8 cellular contexts compared by ENCODE assay signal in the genomic region with DNA sequence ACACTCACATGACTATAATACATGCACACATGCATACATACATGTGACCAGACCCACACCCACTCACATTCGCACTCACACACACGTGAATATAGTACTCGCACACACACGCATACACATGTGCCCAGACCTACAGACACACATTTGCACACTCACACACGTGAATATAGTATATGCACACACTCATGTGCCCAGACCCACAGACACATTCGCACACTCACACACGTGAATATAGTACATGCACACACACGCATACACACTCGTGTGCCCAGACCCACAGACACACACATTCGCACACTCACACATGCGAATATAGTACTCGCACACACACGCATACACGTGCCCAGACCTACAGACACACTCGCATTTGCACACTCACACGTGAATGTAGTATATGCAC.
DNase-seq lines count a peak whose midpoint lies in the region; ATAC-seq, FAIRE-seq and TF ChIP-seq lines count a peak whose summit lies in the region.
"Not testable (repeated sequence)": the region's sequence is repeated elsewhere in the genome, so short reads cannot be mapped to it uniquely, and the experiment has no call there.

No MANE protein-coding gene starts in this region.

- TF ChIP-seq RAD21 in GM12878 (IDR thresholded peaks at IDR 0.05; ENCODE audit: insufficient read depth, low read depth, low read length) = not testable (repeated sequence)

- not testable (repeated sequence) for H3K23ac ChIP-seq in H9 (ENCODE audit: insufficient read length, low read depth, low read length)

- POLR2A ChIA-PET in AG04450 (lab: Yijun Ruan, JAX); WTC11 (lab: Charles Lee); GM12878 (lab: Charles Lee): not testable (repeated sequence)

- RAD21 ChIA-PET in GM12878 (lab: Charles Lee; ENCODE audit: unreplicated experiment) = not testable (repeated sequence)

- peaks cover 34% of the 10 kb centered on the region for H3K9me3 ChIP-seq in AG04450 (ENCODE audit: control insufficient read depth, insufficient read depth, low read length)
- not testable (repeated sequence) for H3K9me3 ChIP-seq in H9 (ENCODE audit: control insufficient read depth, low read depth, low read length); GM12878 (replicated peaks; ENCODE audit: control insufficient read depth, insufficient read depth, low read length); esophagus muscularis mucosa; neural progenitor cell (ENCODE audit: low read depth); aorta (ENCODE audit: control insufficient read depth, low read length)

- not testable (repeated sequence) for H2AK5ac ChIP-seq in H9 (ENCODE audit: insufficient read length, low read length)

- not testable (repeated sequence) for H2AFZ ChIP-seq in H9 (ENCODE audit: low read length); GM12878 (ENCODE audit: control insufficient read depth, low read depth, low read length); neural progenitor cell (replicated peaks)

- H3T11ph ChIP-seq in H9 (ENCODE audit: low read length) = not testable (repeated sequence)

- not testable (repeated sequence) for H3K18ac ChIP-seq in H9 (ENCODE audit: insufficient read length, low read depth, low read length)

- in situ Hi-C loops in GM12878 (cut with MboI) = not testable (repeated sequence)

- H2BK12ac ChIP-seq in H9 (ENCODE audit: insufficient read length, low read depth, low read length) = not testable (repeated sequence)

- H3K27me3 Mint-ChIP-seq in H9 (ENCODE audit: low read depth); WTC11 (ENCODE audit: low read depth): not testable (repeated sequence)
- peaks cover 15% of the 10 kb centered on the region for H3K27me3 Mint-ChIP-seq in neural progenitor cell (ENCODE audit: insufficient read depth, low read depth)

- BruUV-seq in GM12878 (replicated peaks; lab: Mats Ljungman, UMichigan) = not testable (repeated sequence)

- H3K4me2 ChIP-seq in H9 (ENCODE audit: insufficient read depth, insufficient read length, low read length); GM12878 (ENCODE audit: control insufficient read depth, insufficient read depth); neural progenitor cell: not testable (repeated sequence)

- H3K56ac ChIP-seq in H9 (ENCODE audit: insufficient read length, low read depth, low read length) = not testable (repeated sequence)

- H3K4me3 Mint-ChIP-seq in H9 = peak overlapping the region in 1 of 2 experiments; percentile 24; a peak in 2 of 5 replicates
- H3K4me3 Mint-ChIP-seq in WTC11, neural progenitor cell: not testable (repeated sequence)

- not testable (repeated sequence) for FAIRE-seq in GM12878 (lab: Jason Lieb, UNC)

- TF ChIP-seq EP300 in GM12878 (IDR thresholded peaks at IDR 0.05; ENCODE audit: borderline replicate concordance in 1 of 2, control insufficient read depth in 1 of 2, low read depth in 2 of 2, low read length in 2 of 2); esophagus muscularis mucosa (IDR thresholded peaks at IDR 0.05): not testable (repeated sequence)

- not testable (repeated sequence) for H4K8ac ChIP-seq in H9 (replicated peaks; ENCODE audit: insufficient read length, low read depth, low read length)

- not testable (repeated sequence) for H2BK120ac ChIP-seq in H9 (ENCODE audit: low read depth, low read length, poor library complexity, severe bottlenecking)

- H3F3A ChIP-seq in neural progenitor cell (ENCODE audit: low read depth) = not testable (repeated sequence)

- not testable (repeated sequence) for H2BK5ac ChIP-seq in H9 (ENCODE audit: insufficient read length, low read length)

- not testable (repeated sequence) for H3K36me3 ChIP-seq in GM12878 (ENCODE audit: control insufficient read depth in 2 of 2, insufficient read depth in 2 of 2, low read length in 1 of 2); esophagus muscularis mucosa; neural progenitor cell; aorta (ENCODE audit: control insufficient read depth in 1 of 2, insufficient read depth in 2 of 2, low read length in 1 of 2)

- H3K27me3 ChIP-seq in AG04450 (ENCODE audit: control insufficient read depth, insufficient read depth, low read length); H9 (ENCODE audit: insufficient read depth, low read length); GM12878 (replicated peaks in 1 of 2; ENCODE audit: control insufficient read depth in 2 of 2, insufficient read depth in 2 of 2, low read length in 1 of 2); esophagus muscularis mucosa; neural progenitor cell; aorta (ENCODE audit: control insufficient read depth in 1 of 2, insufficient read depth in 2 of 2, low read length in 1 of 2): not testable (repeated sequence)

- not testable (repeated sequence) for H2BK20ac ChIP-seq in H9 (ENCODE audit: low read depth, low read length, poor library complexity, severe bottlenecking)

- not testable (repeated sequence) for H3K14ac ChIP-seq in H9 (ENCODE audit: insufficient read depth, low read length)

- H3K79me1 ChIP-seq in H9 (ENCODE audit: insufficient read depth, low read depth, low read length, poor library complexity, severe bottlenecking) = not testable (repeated sequence)

- peak overlapping the region; percentile 96 for H3K27ac ChIP-seq in AG04450 (ENCODE audit: low read depth, low read length)
- not testable (repeated sequence) for H3K27ac ChIP-seq in H9 (ENCODE audit: insufficient read length, low read depth, low read length); GM12878 (ENCODE audit: control insufficient read depth, insufficient read depth); esophagus muscularis mucosa (replicated peaks in 1 of 4); neural progenitor cell; aorta (ENCODE audit: low read depth in 1 of 2, low read length in 2 of 2)

- not testable (repeated sequence) for H4K5ac ChIP-seq in H9 (ENCODE audit: insufficient read length, low read depth, low read length)

- CTCF ChIA-PET in AG04450 (lab: Charles Lee); WTC11 (lab: Charles Lee); GM12878 (lab: Yijun Ruan, JAX): not testable (repeated sequence)

- peak overlapping the region in 2 of 3 experiments; percentile 12 to 52; a peak in 1 of 7 replicates for H3K27ac Mint-ChIP-seq in H9
- H3K27ac Mint-ChIP-seq in WTC11 = peak overlapping the region; percentile 29; the same call in 1 of the 2 replicates
- H3K27ac Mint-ChIP-seq in neural progenitor cell = peak overlapping the region; percentile 40

- H3K9me3 Mint-ChIP-seq in H9 (peaks cover 13 to 21% of the 10 kb centered on the region in 2 experiments), WTC11 (peaks cover 24% of the 10 kb centered on the region), neural progenitor cell (peaks cover 22% of the 10 kb centered on the region)

- not testable (repeated sequence) for TF ChIP-seq POLR2A in GM12878 (IDR thresholded peaks at IDR 0.05; ENCODE audit: low read depth, low read length); esophagus muscularis mucosa (IDR thresholded peaks at IDR 0.05; ENCODE audit: low read depth)

- not testable (repeated sequence) for H4K91ac ChIP-seq in H9 (ENCODE audit: insufficient read length, low read depth, low read length)

- SMC1A ChIA-PET in GM12878 (lab: Charles Lee; ENCODE audit: uncharacterized antibody, unreplicated experiment) = not testable (repeated sequence)

- not testable (repeated sequence) for H3K23me2 ChIP-seq in H9 (ENCODE audit: insufficient read length, low read depth, low read length, poor library complexity, severe bottlenecking)

- ATAC-seq in WTC11, GM12878: not testable (repeated sequence)
- peak; percentile 4 for ATAC-seq in aorta (ENCODE audit: low FRiP score)

- TF ChIP-seq CTCF in AG04450 (IDR thresholded peaks at IDR 0.05; ENCODE audit: low read depth, low read length); H9 (conservative IDR thresholded peaks at IDR 0.05); WTC11 (IDR thresholded peaks at IDR 0.05); GM12878 (IDR thresholded peaks at IDR 0.05 in 2 of 3, conservative IDR thresholded peaks at IDR 0.05 in 1 of 3; ENCODE audit: control insufficient read depth in 2 of 3, extremely low read depth in 1 of 3, insufficient read depth in 1 of 3, low read depth in 3 of 3, low read length in 3 of 3); esophagus muscularis mucosa (IDR thresholded peaks at IDR 0.05); neural progenitor cell (IDR thresholded peaks at IDR 0.05): not testable (repeated sequence)

- DNase-seq in AG04450 (ENCODE audit: low read depth, low spot score); H9; WTC11 (ENCODE audit: low spot score); GM12878 (ENCODE audit: low read depth, low spot score); neural progenitor cell (ENCODE audit: low spot score); aorta: not testable (repeated sequence)
- peak; percentile 60 for DNase-seq in esophagus muscularis mucosa (ENCODE audit: extremely low spot score)
- DNase-seq in cardiac septum (ENCODE audit: low spot score) = peak; percentile 27

- H3K9ac ChIP-seq in H9 (ENCODE audit: extremely low read depth, insufficient read length, low read length); GM12878 (ENCODE audit: control insufficient read depth, insufficient read depth, low read length); neural progenitor cell: not testable (repeated sequence)

- no CpG with 5 or more reads among the region's 16 CpGs for WGBS in H9 (ENCODE audit: extremely low coverage, insufficient read length, low lambda C conversion rate)
- whole genome bisulfite sequencing in GM12878 (ENCODE audit: insufficient coverage, insufficient replicate concordance, low lambda C conversion rate, missing lambda C conversion rate) = 84% methylated on average over 16 of the region's 16 CpGs
- WGBS in esophagus muscularis mucosa = 94% methylated on average over 16 of the region's 16 CpGs
- 95 to 96% methylated on average over 16 of the region's 16 CpGs for WGBS in aorta, 2 donors

- intact Hi-C loops in GM12878 (cut with micrococcal nuclease; ENCODE audit: unreplicated experiment); esophagus muscularis mucosa (cut with DNase I); cardiac septum (cut with DNase I); aorta (cut with DNase I): not testable (repeated sequence)

- H3K4ac ChIP-seq in H9 (ENCODE audit: low read depth, low read length) = not testable (repeated sequence)

- not testable (repeated sequence) for H3K79me2 ChIP-seq in H9 (ENCODE audit: insufficient read depth, low read length); GM12878 (ENCODE audit: control insufficient read depth, insufficient read depth, low read length); neural progenitor cell (ENCODE audit: low read depth)

- H3K36me3 Mint-ChIP-seq in H9 (ENCODE audit: insufficient read depth in 1 of 3, low read depth in 3 of 3) = peaks cover 0 to 12% (median 6%) of the 10 kb centered on the region in 3 experiments; a peak in 6 of 7 replicates
- peaks cover 12% of the 10 kb centered on the region for H3K36me3 Mint-ChIP-seq in WTC11
- not testable (repeated sequence) for H3K36me3 Mint-ChIP-seq in neural progenitor cell

- H4K20me1 ChIP-seq in H9 (ENCODE audit: control insufficient read depth, insufficient read depth, insufficient read length); GM12878 (ENCODE audit: control insufficient read depth, insufficient read depth); neural progenitor cell (ENCODE audit: low read depth): not testable (repeated sequence)

- not testable (repeated sequence) for H2BK15ac ChIP-seq in H9 (ENCODE audit: low read depth, low read length)

- H3K4me1 ChIP-seq in H9 (ENCODE audit: insufficient read depth, low read length); GM12878 (ENCODE audit: control insufficient read depth, insufficient read depth, low read length); neural progenitor cell; aorta (ENCODE audit: control insufficient read depth in 1 of 2, insufficient read depth in 2 of 2, low read length in 2 of 2): not testable (repeated sequence)
- H3K4me1 ChIP-seq in esophagus muscularis mucosa = peaks cover 0 to 26% (median 24%) of the 10 kb centered on the region in 4 donors

- not testable (repeated sequence) for H3K4me1 Mint-ChIP-seq in H9, WTC11
- H3K4me1 Mint-ChIP-seq in neural progenitor cell = peaks cover 13% of the 10 kb centered on the region

- H3K4me3 ChIP-seq in AG04450 (ENCODE audit: low read depth, low read length) = peak overlapping the region; percentile 67
- H3K4me3 ChIP-seq in GM12878; esophagus muscularis mucosa; neural progenitor cell; aorta (ENCODE audit: low read length in 2 of 2): not testable (repeated sequence)
